In the genomic region with DNA sequence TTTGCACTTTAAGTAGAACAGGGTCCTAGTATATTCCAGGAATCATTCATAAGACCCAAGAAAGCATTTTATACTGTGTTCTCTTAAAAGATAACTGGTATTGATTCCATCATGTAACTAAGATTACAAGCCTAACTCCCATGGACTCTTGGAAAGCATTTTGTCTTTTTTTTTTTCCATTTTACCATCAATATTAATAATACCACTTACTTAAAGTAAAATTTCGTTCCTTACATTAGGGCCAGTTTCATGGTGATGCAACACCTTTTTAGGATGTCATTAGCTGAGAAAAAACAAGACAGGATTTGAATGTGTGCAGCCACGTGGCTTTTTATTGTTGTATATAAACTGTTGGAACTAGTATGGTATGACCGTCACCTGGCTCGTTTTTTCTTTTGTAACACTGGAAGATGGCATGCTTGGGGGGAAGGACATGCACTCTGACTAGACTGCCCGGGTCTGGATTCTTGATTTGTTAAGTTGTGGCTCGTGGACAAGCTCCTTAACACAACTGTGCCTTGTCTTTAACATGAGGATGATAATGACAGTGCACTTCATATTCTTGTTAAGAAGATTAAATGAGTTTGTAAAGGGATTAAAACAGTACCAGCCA, we compare ENCODE assay signal across 18 cellular contexts. TPM values are rescaled to one million over a fixed set of nuclear protein-coding genes. Genes with fewer than 3 reads are reported as not detected.
DNase-seq lines count a peak whose midpoint lies in the region; ATAC-seq, FAIRE-seq and TF ChIP-seq lines count a peak whose summit lies in the region.
"Had no signal": no experiment of that assay in that cellular context is flagged by ENCODE, and none has a peak within 500 bp of the region (broad histone marks: within the 10 kb centered on the region; RNA-seq: fewer than 3 reads in every experiment).

No MANE protein-coding gene starts in this region.

- H3K27me3 ChIP-seq in bronchial epithelial cell (ENCODE audit: control insufficient read depth, insufficient read depth, low read length) = no peaks in the 10 kb centered on the region
- H3K27me3 ChIP-seq: neutrophil, sigmoid colon, thyroid gland had no signal

- ATAC-seq in HG03521 (IDR thresholded peaks at IDR 0.05; ENCODE audit: unreplicated experiment) = no peak

- H3K36me3 Mint-ChIP-seq in progenitor cell of endocrine pancreas (ENCODE audit: insufficient read depth) = peaks cover 15% of the 10 kb centered on the region
- H3K36me3 Mint-ChIP-seq: activated naive CD8-positive, alpha-beta T cell treated with anti-CD3 and anti-CD28 coated beads, Interleukin-2, amount 10 ng/mL, durations not matched to agents 7 days and 5 days had no signal

- peaks cover 7% of the 10 kb centered on the region for H3K9me3 Mint-ChIP-seq in progenitor cell of endocrine pancreas (ENCODE audit: low read depth)
- H3K9me3 Mint-ChIP-seq: activated naive CD8-positive, alpha-beta T cell treated with anti-CD3 and anti-CD28 coated beads, Interleukin-2, amount 10 ng/mL, durations not matched to agents 7 days and 5 days; immature natural killer cell had no signal

- no peak for FAIRE-seq in bronchial epithelial cell (lab: Jason Lieb, UNC)

- TF ChIP-seq CTCF in bronchial epithelial cell (IDR thresholded peaks at IDR 0.05; ENCODE audit: insufficient read depth, low read length, severe bottlenecking) (no peak), progenitor cell of endocrine pancreas (IDR thresholded peaks at IDR 0.05; ENCODE audit: unreplicated experiment) (no peak)

- peak overlapping the region; percentile 81 for H3K27ac Mint-ChIP-seq in progenitor cell of endocrine pancreas
- H3K27ac Mint-ChIP-seq: activated naive CD8-positive, alpha-beta T cell treated with anti-CD3 and anti-CD28 coated beads, Interleukin-2, amount 10 ng/mL, durations not matched to agents 7 days and 5 days; activated T-cell treated with anti-CD3 and anti-CD28 coated beads, Interleukin-2, amount 50 U/mL, for 24 hours; immature natural killer cell had no signal

- H3K4me1 Mint-ChIP-seq in progenitor cell of endocrine pancreas (ENCODE audit: low read depth) = peaks cover 27% of the 10 kb centered on the region

- DNase-seq in DMS 273 (lab: John Stamatoyannopoulos, UW; ENCODE audit: unreplicated experiment) (peak; percentile 22), DMS 273 treated with DMSO at 0.1 percent for 48 hours (lab: John Stamatoyannopoulos, UW) (no peak), NCI-H526 treated with DMSO at 0.1 percent for 48 hours (lab: John Stamatoyannopoulos, UW) (peak; percentile 14), bronchial epithelial cell (ENCODE audit: low read depth) (peak; percentile 54), progenitor cell of endocrine pancreas (ENCODE audit: low spot score, unreplicated experiment) (no peak), HuH-7.5 (ENCODE audit: low spot score) (no peak), COR-L47 (lab: John Stamatoyannopoulos, UW) (no peak)
- DNase-seq: 8988T; activated naive CD8-positive, alpha-beta T cell treated with anti-CD3 and anti-CD28 coated beads, Interleukin-2, amount 10 ng/mL, durations not matched to agents 7 days and 5 days; activated T-cell treated with anti-CD3 and anti-CD28 coated beads, Interleukin-2, amount 50 U/mL, for 24 hours; immature natural killer cell; MM.1S; NCI-H2081; sigmoid colon; stimulated activated CD4-positive, alpha-beta T cell treated with anti-CD3 and anti-CD28 coated beads, Interleukin-4, amount 100 ng/mL, for 24 hours; thyroid gland had no signal

- no peaks in the 10 kb centered on the region for H3K36me3 ChIP-seq in bronchial epithelial cell (ENCODE audit: control insufficient read depth, insufficient read depth, low read length)
- H3K36me3 ChIP-seq: neutrophil, sigmoid colon, thyroid gland had no signal

- peak overlapping the region; percentile 22 for H3K4me3 Mint-ChIP-seq in progenitor cell of endocrine pancreas (ENCODE audit: low read depth)
- H3K4me3 Mint-ChIP-seq: activated naive CD8-positive, alpha-beta T cell treated with anti-CD3 and anti-CD28 coated beads, Interleukin-2, amount 10 ng/mL, durations not matched to agents 7 days and 5 days; activated T-cell treated with anti-CD3 and anti-CD28 coated beads, Interleukin-2, amount 50 U/mL, for 24 hours; immature natural killer cell had no signal

- H3K4me3 ChIP-seq in bronchial epithelial cell (ENCODE audit: low read depth, low read length) = no peak overlapping the region
- H3K4me3 ChIP-seq: sigmoid colon, thyroid gland had no signal

- no peaks in the 10 kb centered on the region for H3K27me3 Mint-ChIP-seq in progenitor cell of endocrine pancreas
- H3K27me3 Mint-ChIP-seq: activated naive CD8-positive, alpha-beta T cell treated with anti-CD3 and anti-CD28 coated beads, Interleukin-2, amount 10 ng/mL, durations not matched to agents 7 days and 5 days; activated T-cell treated with anti-CD3 and anti-CD28 coated beads, Interleukin-2, amount 50 U/mL, for 24 hours had no signal

RNA-seq across cellular contexts. Expression of gene ARHGAP21, which starts 42.1 kb away (rescaled TPM):
- 62.1 and 80.6 TPM in 2 replicates for total RNA-seq in bronchial epithelial cell
- total RNA-seq in progenitor cell of endocrine pancreas = 88.0 and 98.2 TPM in 2 replicates

Comparison
In these comparisons a context has a peak if more than half of its experiments do, and no peak if none do; other contexts are left out.
1. DNase-seq: peak in DMS 273 (single experiment), NCI-H526 treated with DMSO at 0.1 percent for 48 hours (single experiment) and bronchial epithelial cell (single experiment); none in DMS 273 treated with DMSO at 0.1 percent for 48 hours (single experiment), progenitor cell of endocrine pancreas (single experiment), HuH-7.5 (single experiment) and COR-L47 (single experiment).